8 cellular contexts compared by ENCODE assay signal in the genomic region with DNA sequence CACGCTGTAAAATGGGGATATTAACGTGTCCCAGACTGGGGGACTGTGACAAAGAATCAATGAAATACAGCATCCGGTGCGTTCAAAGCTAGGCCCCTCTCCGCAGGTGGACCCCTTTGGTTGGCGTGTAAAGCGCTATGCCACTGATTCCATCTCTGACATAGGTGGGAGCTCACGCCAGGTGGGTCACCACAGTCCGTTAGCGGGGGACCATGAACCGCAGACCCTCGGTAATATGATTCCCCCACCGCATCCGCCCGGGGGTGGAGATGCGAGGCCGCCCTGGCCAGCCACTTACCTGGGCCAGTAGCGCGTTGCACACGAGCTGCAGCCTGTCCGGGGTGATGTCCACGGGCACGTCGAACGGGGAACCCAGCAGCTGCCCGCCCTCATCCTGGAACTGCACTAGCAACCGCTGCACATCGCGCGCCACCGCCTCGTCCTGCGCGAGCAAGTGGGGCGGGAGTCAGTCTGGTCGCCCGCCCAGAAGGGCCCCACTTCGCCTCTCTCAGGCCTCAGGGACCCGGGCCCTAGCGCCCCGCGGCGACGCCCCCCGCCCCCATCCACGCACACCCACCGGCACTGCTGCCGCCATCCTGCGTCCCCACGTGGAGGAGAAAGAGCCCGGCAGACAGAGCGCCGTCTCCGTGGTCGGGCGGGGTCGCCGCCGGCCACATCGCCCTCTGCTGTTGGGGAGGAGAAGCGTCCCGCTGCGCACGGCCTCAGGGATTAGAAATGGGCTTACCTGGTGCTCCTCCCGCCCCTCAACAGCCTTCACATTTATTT. TPM values are rescaled to one million over a fixed set of nuclear protein-coding genes. Genes with fewer than 3 reads are reported as not detected.
DNase-seq lines count a peak whose midpoint lies in the region; ATAC-seq and TF ChIP-seq lines count a peak whose summit lies in the region.

TSS of gene NLE1 (minus strand) at position 623 of the 786 bp plus-strand sequence. CDS start at position 595, 28 bp downstream.

- intact Hi-C loops in activated T-helper 2 cell treated with anti-CD3 and anti-CD28 coated beads, Interferon-gamma antibody, Interleukin-2, Interleukin-4, amounts not matched to agents 10 μg/mL and 5 μg/mL and 100 μg/mL, durations not matched to agents 14 hours and 24 hours and 36 hours (cut with micrococcal nuclease) = loop anchor here (5.0 kb wide), 1 partner anchor 70 kb away; no protein-coding TSS in a partner anchor

- no peaks in the 10 kb centered on the region for H3K9me3 Mint-ChIP-seq in activated T-helper 2 cell treated with anti-CD3 and anti-CD28 coated beads, Interferon-gamma antibody, Interleukin-2, Interleukin-4, amounts not matched to agents 10 μg/mL and 5 μg/mL and 100 μg/mL, durations not matched to agents 14 hours and 24 hours and 36 hours
- H3K9me3 Mint-ChIP-seq in nephron = no peaks in the 10 kb centered on the region

- peak within 1 kb of the TSS; percentile 69 for H3K27ac Mint-ChIP-seq in activated T-helper 2 cell treated with anti-CD3 and anti-CD28 coated beads, Interferon-gamma antibody, Interleukin-2, Interleukin-4, amounts not matched to agents 10 μg/mL and 5 μg/mL and 100 μg/mL, durations not matched to agents 14 hours and 24 hours and 36 hours
- peak within 1 kb of the TSS in 1 of 3 experiments; percentile 33 for H3K27ac Mint-ChIP-seq in nephron

- ATAC-seq in GM21576 (IDR thresholded peaks at IDR 0.05; ENCODE audit: unreplicated experiment) = peak; percentile 72

- peak within 1 kb of the TSS; percentile 92 for H3K9ac ChIP-seq in Karpas-422 (ENCODE audit: low read length)

- H3K4me1 ChIP-seq in Karpas-422 (ENCODE audit: low read length) = peaks cover 10% of the 10 kb centered on the region

- POLR2A ChIA-PET in RWPE1 (lab: Yijun Ruan, JAX; ENCODE audit: low non-redundant PET) = no interaction called here

- CTCF ChIA-PET in RWPE1 (lab: Yijun Ruan, JAX) = interaction anchor here (0.7 to 1.4 kb wide), 4 partner anchors 11 to 605 kb away, joined by 3 to 9 read pairs (median 4); no protein-coding TSS in a partner anchor

- DNase-seq in DMS114 treated with DMSO at 0.1 percent for 48 hours (lab: John Stamatoyannopoulos, UW; ENCODE audit: unreplicated experiment) (peak; percentile 64), Karpas-422 (peak; percentile 93), RWPE1 (ENCODE audit: low spot score) (peak; percentile 84), fibroblast of the aortic adventitia (ENCODE audit: low read depth) (peak; percentile 78)
- DNase-seq in activated T-helper 2 cell treated with anti-CD3 and anti-CD28 coated beads, Interferon-gamma antibody, Interleukin-2, Interleukin-4, amounts not matched to agents 10 μg/mL and 5 μg/mL and 100 μg/mL, durations not matched to agents 14 hours and 24 hours and 36 hours (ENCODE audit: low spot score) = peak; percentile 86
- DNase-seq in stimulated activated naive CD4-positive, alpha-beta T cell treated with Interleukin-2 at 50 U/mL for 16 hours (lab: John Stamatoyannopoulos, UW) = peak; percentile 87

- H3K27ac ChIP-seq in Karpas-422 (ENCODE audit: low read length) = peak within 1 kb of the TSS; percentile 7; the same call in 1 of the 2 replicates
- H3K27ac ChIP-seq in RWPE1 = peak within 1 kb of the TSS; percentile 44

- H3K36me3 ChIP-seq in Karpas-422 (ENCODE audit: insufficient read depth, low read length) = peaks cover 21% of the 10 kb centered on the region

- H3K9me3 ChIP-seq in Karpas-422 (ENCODE audit: low read length) = no peaks in the 10 kb centered on the region

- no peak within 1 kb of the TSS for H2AFZ ChIP-seq in Karpas-422 (ENCODE audit: low read length)

- H3K4me1 Mint-ChIP-seq in activated T-helper 2 cell treated with anti-CD3 and anti-CD28 coated beads, Interferon-gamma antibody, Interleukin-2, Interleukin-4, amounts not matched to agents 10 μg/mL and 5 μg/mL and 100 μg/mL, durations not matched to agents 14 hours and 24 hours and 36 hours (ENCODE audit: low read depth) = peaks cover 6% of the 10 kb centered on the region
- peaks cover 18% of the 10 kb centered on the region for H3K4me1 Mint-ChIP-seq in nephron

- H3K27me3 ChIP-seq in Karpas-422 (ENCODE audit: low read length) = no peaks in the 10 kb centered on the region

- peaks cover 36% of the 10 kb centered on the region for H3K36me3 Mint-ChIP-seq in activated T-helper 2 cell treated with anti-CD3 and anti-CD28 coated beads, Interferon-gamma antibody, Interleukin-2, Interleukin-4, amounts not matched to agents 10 μg/mL and 5 μg/mL and 100 μg/mL, durations not matched to agents 14 hours and 24 hours and 36 hours (ENCODE audit: low read depth)
- H3K36me3 Mint-ChIP-seq in nephron (ENCODE audit: low read depth) = peaks cover 10% of the 10 kb centered on the region

- H3K9me2 ChIP-seq in Karpas-422 (replicated peaks; ENCODE audit: insufficient read depth, low read length) = no peaks in the 10 kb centered on the region

- peak within 1 kb of the TSS; percentile 82 for H3K4me3 Mint-ChIP-seq in activated T-helper 2 cell treated with anti-CD3 and anti-CD28 coated beads, Interferon-gamma antibody, Interleukin-2, Interleukin-4, amounts not matched to agents 10 μg/mL and 5 μg/mL and 100 μg/mL, durations not matched to agents 14 hours and 24 hours and 36 hours (ENCODE audit: low read depth)
- H3K4me3 Mint-ChIP-seq in nephron = peak within 1 kb of the TSS; percentile 83 to 87 (median 87)

- 0 out of 2 replicates have a peak, but pooled peaks cover 7% of the 10 kb centered on the region for H4K20me1 ChIP-seq in Karpas-422 (ENCODE audit: insufficient read depth, low read depth, low read length)

- H3K4me3 ChIP-seq in Karpas-422 (ENCODE audit: low read length) (peak within 1 kb of the TSS; percentile 94), fibroblast of the aortic adventitia (ENCODE audit: low read depth, low read length) (peak within 1 kb of the TSS; percentile 98)

- H3K79me2 ChIP-seq in Karpas-422 (ENCODE audit: low read length) = peaks cover 38% of the 10 kb centered on the region

- H3K27me3 Mint-ChIP-seq in activated T-helper 2 cell treated with anti-CD3 and anti-CD28 coated beads, Interferon-gamma antibody, Interleukin-2, Interleukin-4, amounts not matched to agents 10 μg/mL and 5 μg/mL and 100 μg/mL, durations not matched to agents 14 hours and 24 hours and 36 hours (ENCODE audit: low read depth) = no peaks in the 10 kb centered on the region
- peaks cover 11% of the 10 kb centered on the region for H3K27me3 Mint-ChIP-seq in nephron (ENCODE audit: low read depth)

- peak within 1 kb of the TSS; percentile 79 for H3K4me2 ChIP-seq in Karpas-422 (ENCODE audit: low read depth, low read length, poor library complexity, severe bottlenecking)

- TF ChIP-seq CTCF in RWPE1 (conservative IDR thresholded peaks at IDR 0.05; ENCODE audit: low read depth) (peak; percentile 96), fibroblast of the aortic adventitia (IDR thresholded peaks at IDR 0.05; ENCODE audit: insufficient read depth, low read length) (peak; percentile 97), nephron (IDR thresholded peaks at IDR 0.05; ENCODE audit: unreplicated experiment in 3 of 3) (peak; percentile 93 to 97 (median 97))

RNA-seq across cellular contexts. Expression of gene NLE1, which starts in this region (rescaled TPM):
- 14.1 and 22.5 TPM in 2 replicates for total RNA-seq in Karpas-422 (2014; rRNA removed; shearing (Covaris generic); ENCODE audit: low replicate concordance)
- total RNA-seq in activated T-helper 2 cell treated with anti-CD3 and anti-CD28 coated beads, Interferon-gamma antibody, Interleukin-2, Interleukin-4, amounts not matched to agents 10 μg/mL and 5 μg/mL and 100 μg/mL, durations not matched to agents 14 hours and 24 hours and 36 hours = 38.8 and 40.6 TPM in 2 replicates
- 11.7 and 14.1 TPM in 2 replicates for total RNA-seq in fibroblast of the aortic adventitia (ENCODE audit: low replicate concordance)

Comparison
In these comparisons a context has a peak if more than half of its experiments do, and no peak if none do; other contexts are left out.
1. Peak in every context shown above with its lines: DNase-seq, ATAC-seq, H3K4me3 ChIP-seq and H3K27ac ChIP-seq.